Comparison of ENCODE assay signal across 31 cellular contexts in the genomic region with DNA sequence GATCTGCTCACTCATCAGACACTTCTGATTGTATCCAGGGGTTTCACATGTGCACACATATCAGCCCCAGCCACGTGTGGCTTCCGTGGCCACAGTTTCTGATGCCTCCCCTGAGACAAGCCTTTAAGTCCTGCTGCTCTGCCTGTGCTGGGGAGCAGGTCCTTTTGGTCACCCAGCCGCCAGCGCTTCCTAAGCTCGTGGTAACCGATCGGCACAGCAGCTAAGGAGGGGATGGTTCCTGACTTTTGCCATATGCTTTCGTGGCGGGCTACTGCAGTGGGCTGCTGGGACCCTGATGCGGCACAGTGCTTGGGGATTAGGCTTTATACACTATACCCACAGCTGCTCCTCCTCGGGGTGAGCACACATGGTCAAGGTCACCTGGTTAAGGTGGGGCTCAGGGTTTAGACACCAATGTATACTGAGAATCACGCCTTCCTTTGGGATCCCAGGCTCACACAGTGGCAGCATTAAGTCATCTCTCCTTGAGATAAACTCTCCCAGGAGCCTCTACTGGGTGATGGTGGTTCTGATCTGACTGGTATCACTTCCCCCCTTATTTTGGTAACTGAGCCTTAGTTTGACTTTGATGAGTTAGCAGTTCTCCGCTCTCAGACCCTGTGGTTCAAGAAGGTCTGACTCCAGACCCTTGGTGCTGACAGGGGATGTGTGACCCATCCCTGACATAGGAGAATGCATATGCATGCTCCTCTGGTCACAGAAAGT.
"Had no signal": no experiment of that assay in that cellular context is flagged by ENCODE, and none has a peak within 500 bp of the region (broad histone marks: within the 10 kb centered on the region; RNA-seq: fewer than 3 reads in every experiment).

No MANE protein-coding gene starts in this region.

- H3K27ac Mint-ChIP-seq: activated CD4-positive, alpha-beta memory T cell treated with anti-CD3 and anti-CD28 coated beads, Interleukin-2, amount 10 ng/mL, durations not matched to agents 7 days and 5 days; activated naive CD8-positive, alpha-beta T cell treated with anti-CD3 and anti-CD28 coated beads for 36 hours; activated T-cell treated with anti-CD3 and anti-CD28 coated beads, Interleukin-2, amount 50 U/mL, for 72 hours; activated T-helper 17 cell treated with anti-CD3 and anti-CD28 coated beads, Interleukin-2, amount 50 U/mL, for 72 hours had no signal

- H2AFZ ChIP-seq: PC-9 had no signal

- FAIRE-seq: colon had no signal

- H3K27ac ChIP-seq: brain microvascular endothelial cell, PC-9, SJCRH30, SK-N-MC, WERI-Rb-1 had no signal

- H3K9me3 ChIP-seq: MG63 had no signal

- ATAC-seq: activated T-cell treated with anti-CD3 and anti-CD28 coated beads, Interleukin-2, amount 50 U/mL, for 72 hours; activated T-helper 17 cell treated with anti-CD3 and anti-CD28 coated beads, Interleukin-2, amount 50 U/mL, for 72 hours had no signal

- H3K4me1 ChIP-seq: SJCRH30 had no signal

- H3K4me3 Mint-ChIP-seq: activated CD4-positive, alpha-beta memory T cell treated with anti-CD3 and anti-CD28 coated beads, Interleukin-2, amount 10 ng/mL, durations not matched to agents 7 days and 5 days; activated naive CD8-positive, alpha-beta T cell treated with anti-CD3 and anti-CD28 coated beads for 36 hours; activated T-cell treated with anti-CD3 and anti-CD28 coated beads, Interleukin-2, amount 50 U/mL, for 72 hours; activated T-helper 17 cell treated with anti-CD3 and anti-CD28 coated beads, Interleukin-2, amount 50 U/mL, for 72 hours had no signal

- H3K9me3 Mint-ChIP-seq: activated CD4-positive, alpha-beta memory T cell treated with anti-CD3 and anti-CD28 coated beads, Interleukin-2, amount 10 ng/mL, durations not matched to agents 7 days and 5 days; activated naive CD8-positive, alpha-beta T cell treated with anti-CD3 and anti-CD28 coated beads for 36 hours; activated T-cell treated with anti-CD3 and anti-CD28 coated beads, Interleukin-2, amount 50 U/mL, for 72 hours; activated T-helper 17 cell treated with anti-CD3 and anti-CD28 coated beads, Interleukin-2, amount 50 U/mL, for 72 hours had no signal

- H3K36me3 ChIP-seq: brain microvascular endothelial cell, MG63, SJCRH30, WERI-Rb-1 had no signal

- H3K36me3 Mint-ChIP-seq: activated naive CD8-positive, alpha-beta T cell treated with anti-CD3 and anti-CD28 coated beads for 36 hours had no signal

- H3K4me1 Mint-ChIP-seq: activated CD4-positive, alpha-beta memory T cell treated with anti-CD3 and anti-CD28 coated beads, Interleukin-2, amount 10 ng/mL, durations not matched to agents 7 days and 5 days; activated naive CD8-positive, alpha-beta T cell treated with anti-CD3 and anti-CD28 coated beads for 36 hours; activated T-helper 17 cell treated with anti-CD3 and anti-CD28 coated beads, Interleukin-2, amount 50 U/mL, for 72 hours had no signal

- H3K4me2 ChIP-seq: PC-9 had no signal

- H3K4me3 ChIP-seq: MG63, PC-9, SJCRH30, SK-N-MC had no signal

- DNase-seq: activated CD4-positive, alpha-beta memory T cell treated with anti-CD3 and anti-CD28 coated beads, Interleukin-2, amount 10 ng/mL, durations not matched to agents 7 days and 5 days; activated CD4-positive, alpha-beta T cell treated with anti-CD3 and anti-CD28 coated beads for 1 hour; activated CD4-positive, alpha-beta T cell treated with anti-CD3 and anti-CD28 coated beads for 48 hours; activated CD4-positive, CD25-positive, alpha-beta regulatory T cell; activated effector memory CD4-positive, alpha-beta T cell treated with anti-CD3 and anti-CD28 coated beads, Interleukin-2, amount 50 U/mL, for 16 hours; activated naive CD4-positive, alpha-beta T cell; activated naive CD4-positive, alpha-beta T cell treated with anti-CD3 and anti-CD28 coated beads, Interleukin-2, amount 50 U/mL, for 16 hours; activated naive CD8-positive, alpha-beta T cell treated with anti-CD3 and anti-CD28 coated beads for 36 hours; activated T-cell treated with anti-CD3 and anti-CD28 coated beads, Interleukin-2, amount 50 U/mL, for 1 hour; activated T-cell treated with anti-CD3 and anti-CD28 coated beads, Interleukin-2, amount 50 U/mL, for 72 hours; amniotic stem cell; aorta; brain microvascular endothelial cell; central memory CD4-positive, alpha-beta T cell; MG63; NCI-H1105; NCI-H1436; NCI-H1694; NCI-H1930; NCI-H2081 treated with DMSO at 0.1 percent for 48 hours; NCI-H226; NCI-H446 treated with DMSO at 0.1 percent for 48 hours; NCI-H69; PC-9; SHP77; SJCRH30; T1000; WERI-Rb-1 had no signal
